ENCODE assay signal across 17 cellular contexts in the genomic region with DNA sequence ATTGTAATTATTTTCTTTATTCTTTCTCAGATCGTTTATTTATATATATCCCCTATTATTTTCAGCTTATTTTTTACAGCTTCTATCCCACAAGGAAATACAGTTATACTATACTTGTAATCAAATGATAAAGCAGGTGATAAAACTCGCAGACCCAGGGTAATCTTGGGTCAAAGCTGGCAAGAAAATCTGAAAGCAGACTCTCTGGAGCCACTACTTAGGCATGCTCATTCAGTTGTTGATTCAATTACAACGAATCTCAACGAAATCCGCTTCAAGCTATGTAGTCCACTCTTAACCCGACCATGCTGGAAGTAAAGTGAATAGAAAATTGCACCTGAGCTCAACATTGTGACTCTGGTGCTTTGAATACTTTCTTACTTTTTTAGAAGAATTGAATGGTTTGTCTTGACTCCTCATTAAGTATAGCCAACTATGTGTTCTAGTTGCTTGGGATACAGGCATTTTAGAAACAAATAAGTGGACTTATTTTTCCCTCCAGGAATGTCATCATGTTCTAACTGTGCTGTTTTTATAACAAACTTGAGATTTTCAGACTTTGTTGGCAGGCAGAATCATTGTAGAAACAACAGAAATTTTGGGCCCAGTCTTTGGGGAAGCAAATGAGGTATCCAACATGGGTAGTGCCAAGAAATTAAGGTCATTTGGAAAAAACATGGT. TPM values are rescaled to one million over a fixed set of nuclear protein-coding genes. Genes with fewer than 3 reads are reported as not detected.
DNase-seq lines count a peak whose midpoint lies in the region; ATAC-seq and TF ChIP-seq lines count a peak whose summit lies in the region.
"Had no signal": no experiment of that assay in that cellular context is flagged by ENCODE, and none has a peak within 500 bp of the region (broad histone marks: within the 10 kb centered on the region; RNA-seq: fewer than 3 reads in every experiment).

No MANE protein-coding gene starts in this region.

- no peak overlapping the region for H3K4me3 Mint-ChIP-seq in H9
- H3K4me3 Mint-ChIP-seq: CD8-positive, alpha-beta memory T cell; HFFc6 had no signal

- no peak overlapping the region for H2BK5ac ChIP-seq in H9 (ENCODE audit: insufficient read length, low read length)

- H3K79me1 ChIP-seq in H9 (ENCODE audit: insufficient read depth, low read depth, low read length, poor library complexity, severe bottlenecking), result no peaks in the 10 kb centered on the region

- H3K14ac ChIP-seq in H9 (ENCODE audit: insufficient read depth, low read length), result no peak overlapping the region

- H2AFZ ChIP-seq in H9 (ENCODE audit: low read length), result no peak overlapping the region

- DNase-seq in H9 (no peak), SK-N-DZ (ENCODE audit: low spot score) (peak; percentile 69), thyroid gland (peak; percentile 30 to 34), NCI-H1417 treated with DMSO at 0.1 percent for 48 hours (lab: John Stamatoyannopoulos, UW) (no peak), T-helper 9 cell (no peak)
- DNase-seq in activated effector memory CD4-positive, alpha-beta T cell treated with anti-CD3 and anti-CD28 coated beads, Interleukin-2, amount 50 U/mL, for 16 hours, result no peak
- DNase-seq: C1 segment of cervical spinal cord; CD8-positive, alpha-beta memory T cell; HFFc6; KG1; NCI-H1105 treated with DMSO at 0.1 percent for 48 hours; NCI-H1694 treated with DMSO at 0.1 percent for 48 hours; NCI-H510A treated with DMSO at 0.1 percent for 48 hours; NCI-H774; PC-3; RPMI8226 had no signal

- H3K9ac ChIP-seq in H9 (ENCODE audit: extremely low read depth, insufficient read length, low read length), result no peak overlapping the region

- no peaks in the 10 kb centered on the region for H3K9me3 ChIP-seq in H9 (ENCODE audit: control insufficient read depth, low read depth, low read length)
- H3K9me3 ChIP-seq in gastroesophageal sphincter, result no peaks in the 10 kb centered on the region
- H3K9me3 ChIP-seq in thyroid gland, result no peaks in the 10 kb centered on the region

- H2BK120ac ChIP-seq in H9 (ENCODE audit: low read depth, low read length, poor library complexity, severe bottlenecking), result no peak overlapping the region

- no peak overlapping the region for H4K5ac ChIP-seq in H9 (ENCODE audit: insufficient read length, low read depth, low read length)

- no peak overlapping the region for H3K4me3 ChIP-seq in gastroesophageal sphincter
- H3K4me3 ChIP-seq in thyroid gland (replicated peaks in 1 of 3), result no peak overlapping the region

- H3K9me3 Mint-ChIP-seq in H9, result no peaks in the 10 kb centered on the region
- H3K9me3 Mint-ChIP-seq: CD8-positive, alpha-beta memory T cell; HFFc6 had no signal

- H2BK12ac ChIP-seq in H9 (ENCODE audit: insufficient read length, low read depth, low read length), result no peak overlapping the region

- no peak overlapping the region for H3K4ac ChIP-seq in H9 (ENCODE audit: low read depth, low read length)

- no peaks in the 10 kb centered on the region for H3K23me2 ChIP-seq in H9 (ENCODE audit: insufficient read length, low read depth, low read length, poor library complexity, severe bottlenecking)

- no peak overlapping the region for H3K18ac ChIP-seq in H9 (ENCODE audit: insufficient read length, low read depth, low read length)

- no peak overlapping the region for H3K4me2 ChIP-seq in H9 (ENCODE audit: insufficient read depth, insufficient read length, low read length)

- peaks cover 0 to 86% of the 10 kb centered on the region in 2 donors for H3K36me3 ChIP-seq in gastroesophageal sphincter
- H3K36me3 ChIP-seq in thyroid gland, result no peaks in the 10 kb centered on the region

- H3T11ph ChIP-seq in H9 (ENCODE audit: low read length), result no peak overlapping the region

- no peak for TF ChIP-seq POLR2A in gastroesophageal sphincter (IDR thresholded peaks at IDR 0.05)
- no peak for TF ChIP-seq POLR2A in thyroid gland (IDR thresholded peaks at IDR 0.05)

- no peak overlapping the region for H2AK5ac ChIP-seq in H9 (ENCODE audit: insufficient read length, low read length)

- H3K23ac ChIP-seq in H9 (ENCODE audit: insufficient read length, low read depth, low read length), result no peak overlapping the region

- intact Hi-C loops in thyroid gland (cut with DNase I), result no loop called here

- no peaks in the 10 kb centered on the region for H3K4me1 ChIP-seq in H9 (ENCODE audit: insufficient read depth, low read length)
- H3K4me1 ChIP-seq in gastroesophageal sphincter, result peaks cover 4 to 65% (median 6%) of the 10 kb centered on the region in 3 donors
- peaks cover 35 to 63% of the 10 kb centered on the region in 2 donors for H3K4me1 ChIP-seq in thyroid gland

- TF ChIP-seq CTCF in H9 (conservative IDR thresholded peaks at IDR 0.05) (no peak), gastroesophageal sphincter (IDR thresholded peaks at IDR 0.05) (no peak), thyroid gland (IDR thresholded peaks at IDR 0.05) (no peak)

- H3K27me3 ChIP-seq in H9 (ENCODE audit: insufficient read depth, low read length) (no peaks in the 10 kb centered on the region), gastroesophageal sphincter (no peaks in the 10 kb centered on the region), thyroid gland (no peaks in the 10 kb centered on the region)

- ATAC-seq in gastroesophageal sphincter, result peak; percentile 39
- ATAC-seq: PC-3 had no signal

- H3K27ac Mint-ChIP-seq in H9, result peak overlapping the region in 2 of 3 experiments; percentile 13 to 30; a peak in 2 of 7 replicates
- H3K27ac Mint-ChIP-seq: CD8-positive, alpha-beta memory T cell; HFFc6 had no signal

- no peaks in the 10 kb centered on the region for H4K20me1 ChIP-seq in H9 (ENCODE audit: control insufficient read depth, insufficient read depth, insufficient read length)

- no peak for TF ChIP-seq EP300 in gastroesophageal sphincter (IDR thresholded peaks at IDR 0.05)

- H4K91ac ChIP-seq in H9 (ENCODE audit: insufficient read length, low read depth, low read length), result no peak overlapping the region

- H3K36me3 Mint-ChIP-seq in H9 (ENCODE audit: insufficient read depth in 1 of 3, low read depth in 3 of 3), result peaks cover 11 to 63% (median 44%) of the 10 kb centered on the region in 3 experiments; a peak in 5 of 7 replicates

- peaks cover 3 to 6% of the 10 kb centered on the region in 2 experiments for H3K4me1 Mint-ChIP-seq in H9
- H3K4me1 Mint-ChIP-seq: CD8-positive, alpha-beta memory T cell had no signal

- H2BK15ac ChIP-seq in H9 (ENCODE audit: low read depth, low read length), result no peak overlapping the region

- H2BK20ac ChIP-seq in H9 (ENCODE audit: low read depth, low read length, poor library complexity, severe bottlenecking), result no peak overlapping the region

- no peak overlapping the region for H4K8ac ChIP-seq in H9 (replicated peaks; ENCODE audit: insufficient read length, low read depth, low read length)

- H3K27me3 Mint-ChIP-seq in H9 (ENCODE audit: low read depth), result no peaks in the 10 kb centered on the region
- H3K27me3 Mint-ChIP-seq: CD8-positive, alpha-beta memory T cell had no signal

- whole genome bisulfite sequencing in H9 (ENCODE audit: extremely low coverage, insufficient read length, low lambda C conversion rate), result no CpG with 5 or more reads among the region's 6 CpGs
- 42 to 60% methylated on average over 4 to 6 of the region's 6 CpGs for WGBS in gastroesophageal sphincter (ENCODE audit: low coverage in 1 of 2), 2 donors
- WGBS in thyroid gland, 2 donors, result 28 to 44% methylated on average over 6 of the region's 6 CpGs

- no peak overlapping the region for H3K56ac ChIP-seq in H9 (ENCODE audit: insufficient read length, low read depth, low read length)

- H3K79me2 ChIP-seq in H9 (ENCODE audit: insufficient read depth, low read length), result no peaks in the 10 kb centered on the region

- H3K27ac ChIP-seq in H9 (ENCODE audit: insufficient read length, low read depth, low read length), result no peak overlapping the region
- H3K27ac ChIP-seq in gastroesophageal sphincter, result peak overlapping the region; percentile 21 to 71 (median 52)
- peak overlapping the region; percentile 68 to 90 (median 76) for H3K27ac ChIP-seq in thyroid gland

RNA-seq across cellular contexts. Expression of a gene that starts 21.4 kb away (rescaled TPM):
- total RNA-seq in H9 (2021) (72.6 and 78.8 TPM in 2 replicates), gastroesophageal sphincter (100 to 1,000 TPM; 136 to 186 (median 166) TPM), thyroid gland (100 to 1,000 TPM; 142 to 177 (median 158) TPM)
- 232 and 250 TPM in 2 replicates for polyA plus RNA-seq in SK-N-DZ (2014; cell fraction: cytosol; rRNA removed)
- 175 and 177 TPM in 2 replicates for polyA plus RNA-seq in SK-N-DZ (2014; cell fraction: nucleus; rRNA removed)

Comparison
In these comparisons a context has a peak if more than half of its experiments do, and no peak if none do; other contexts are left out.
1. DNase-seq: peak in SK-N-DZ (single experiment) and thyroid gland (2 of 2); none in H9 (single experiment), NCI-H1417 treated with DMSO at 0.1 percent for 48 hours (single experiment), activated effector memory CD4-positive, alpha-beta T cell treated with anti-CD3 and anti-CD28 coated beads, Interleukin-2, amount 50 U/mL, for 16 hours (single experiment) and T-helper 9 cell (single experiment).